In genomic region chr17:72053069-72053846, GRCh38 we compare ENCODE assay signal across 16 cellular contexts.
A peak's percentile ranks its signal among the peaks of the same experiment; 100 is the strongest.
DNase-seq lines count a peak whose midpoint lies in the region; ATAC-seq and TF ChIP-seq lines count a peak whose summit lies in the region.
"Had no signal": no experiment of that assay in that cellular context is flagged by ENCODE, and none has a peak within 500 bp of the region (broad histone marks: within the 10 kb centered on the region; RNA-seq: fewer than 3 reads in every experiment).

No MANE protein-coding gene starts in this region.

- DNase-seq in DMS 273 (lab: John Stamatoyannopoulos, UW; ENCODE audit: unreplicated experiment): peak; percentile 82
- peak; percentile 66 for DNase-seq in NCI-H1092 (lab: John Stamatoyannopoulos, UW)
- DNase-seq in neural progenitor cell (ENCODE audit: low spot score): peak; percentile 41
- no peak for DNase-seq in NCI-H187 (lab: John Stamatoyannopoulos, UW)
- DNase-seq in COR-L47 (lab: John Stamatoyannopoulos, UW): no peak
- DNase-seq: activated CD8-positive, alpha-beta memory T cell treated with anti-CD3 and anti-CD28 coated beads for 24 hours; effector memory CD4-positive, alpha-beta T cell; left ventricle myocardium inferior; naive B cell; NCI-H510A treated with DMSO at 0.1 percent for 48 hours; PC-9; stimulated activated CD4-positive, alpha-beta T cell treated with anti-CD3 and anti-CD28 coated beads, Interleukin-4, amount 100 ng/mL, for 1 hour; transverse colon had no signal

- no peaks in the 10 kb centered on the region for H3K79me2 ChIP-seq in neural progenitor cell (ENCODE audit: low read depth)

- H3K4me3 Mint-ChIP-seq in brain: peak overlapping the region in 3 of 5 experiments; percentile 11 to 66 (median 53)
- H3K4me3 Mint-ChIP-seq in neural progenitor cell: no peak overlapping the region
- H3K4me3 Mint-ChIP-seq: naive B cell had no signal

- H3K9ac ChIP-seq in neural progenitor cell: no peak overlapping the region

- peaks cover 19% of the 10 kb centered on the region for H3K4me1 ChIP-seq in neural progenitor cell
- H3K4me1 ChIP-seq: transverse colon had no signal

- H3K36me3 Mint-ChIP-seq in brain (no peaks in the 10 kb centered on the region), neural progenitor cell (no peaks in the 10 kb centered on the region)

- H3K4me1 Mint-ChIP-seq in brain (peaks cover 16% of the 10 kb centered on the region), neural progenitor cell (peaks cover 18% of the 10 kb centered on the region)
- H3K4me1 Mint-ChIP-seq: naive B cell had no signal

- no peaks in the 10 kb centered on the region for H3K27me3 Mint-ChIP-seq in brain
- H3K27me3 Mint-ChIP-seq in neural progenitor cell (ENCODE audit: insufficient read depth, low read depth): peaks cover 2% of the 10 kb centered on the region

- H3K36me3 ChIP-seq in neural progenitor cell: no peaks in the 10 kb centered on the region
- H3K36me3 ChIP-seq: left ventricle myocardium inferior, transverse colon had no signal

- H3K9me3 Mint-ChIP-seq in brain (peaks cover 0 to 5% (median 3%) of the 10 kb centered on the region in 5 experiments), neural progenitor cell (peaks cover 2% of the 10 kb centered on the region)

- H3K4me2 ChIP-seq in neural progenitor cell: peak overlapping the region; percentile 11
- H3K4me2 ChIP-seq: PC-9 had no signal

- peak overlapping the region; percentile 7 for H2AFZ ChIP-seq in neural progenitor cell (replicated peaks)
- H2AFZ ChIP-seq: PC-9 had no signal

- H3K27ac Mint-ChIP-seq in brain (peak overlapping the region in 4 of 5 experiments; percentile 13 to 81 (median 65)), neural progenitor cell (no peak overlapping the region)
- H3K27ac Mint-ChIP-seq: naive B cell had no signal

- TF ChIP-seq CTCF in brain (conservative IDR thresholded peaks at IDR 0.05) (no peak), neural progenitor cell (IDR thresholded peaks at IDR 0.05) (peak; percentile 22)

- peaks cover 7% of the 10 kb centered on the region for H3F3A ChIP-seq in neural progenitor cell (ENCODE audit: low read depth)

- no peaks in the 10 kb centered on the region for H4K20me1 ChIP-seq in neural progenitor cell (ENCODE audit: low read depth)

- no peak for ATAC-seq in HG02870 (IDR thresholded peaks at IDR 0.05; ENCODE audit: unreplicated experiment)
- no peak for ATAC-seq in HG03139 (IDR thresholded peaks at IDR 0.05; ENCODE audit: unreplicated experiment)

- no peaks in the 10 kb centered on the region for H3K27me3 ChIP-seq in neural progenitor cell

- no peak overlapping the region for H3K4me3 ChIP-seq in neural progenitor cell
- H3K4me3 ChIP-seq: left ventricle myocardium inferior, PC-9, transverse colon had no signal

- H3K9me3 ChIP-seq in neural progenitor cell (ENCODE audit: low read depth): no peaks in the 10 kb centered on the region
- H3K9me3 ChIP-seq: left ventricle myocardium inferior, transverse colon had no signal

- H3K27ac ChIP-seq in neural progenitor cell: no peak overlapping the region
- H3K27ac ChIP-seq: left ventricle myocardium inferior, PC-9, transverse colon had no signal

Comparison
In these comparisons a context has a peak if more than half of its experiments do, and no peak if none do; other contexts are left out.
1. DNase-seq: peak in DMS 273 (single experiment), NCI-H1092 (single experiment) and neural progenitor cell (single experiment); none in NCI-H187 (0 of 2) and COR-L47 (single experiment).